In genomic region chr20:45037050-45037449, GRCh38 we compare ENCODE assay signal across 10 cellular contexts.
DNase-seq lines count a peak whose midpoint lies in the region; ATAC-seq and TF ChIP-seq lines count a peak whose summit lies in the region.
"Had no signal": no experiment of that assay in that cellular context is flagged by ENCODE, and none has a peak within 500 bp of the region (broad histone marks: within the 10 kb centered on the region; RNA-seq: fewer than 3 reads in every experiment).

No MANE protein-coding gene starts in this region.

- H3K9me2 ChIP-seq in HCT116 (ENCODE audit: insufficient read depth), result no peaks in the 10 kb centered on the region

- in situ Hi-C loops in ACHN (cut with HindIII; ENCODE audit: low pct_ligation_motif_present, low pct_unique_long_range_greater_than_20kb, low sequenced_read_pairs), result no loop called here

- no peak for TF ChIP-seq POLR2A in HCT116 (IDR thresholded peaks at IDR 0.05; ENCODE audit: borderline replicate concordance, extremely low read depth, insufficient read depth, insufficient read length)

- no peak overlapping the region for H2AFZ ChIP-seq in HCT116 (ENCODE audit: low read depth, low read length, poor library complexity, severe bottlenecking)

- no peaks in the 10 kb centered on the region for H3K9me3 ChIP-seq in HCT116 (ENCODE audit: control insufficient read depth in 1 of 2, insufficient read depth in 1 of 2, low read depth in 1 of 2, low read length in 2 of 2)
- H3K9me3 ChIP-seq in left lung, result no peaks in the 10 kb centered on the region
- H3K9me3 ChIP-seq: prostate gland had no signal

- no peaks in the 10 kb centered on the region for H3K36me3 ChIP-seq in HCT116 (ENCODE audit: control insufficient read depth in 1 of 2, insufficient read depth in 2 of 2, low read length in 2 of 2)
- peaks cover 0 to 2% of the 10 kb centered on the region in 2 donors for H3K36me3 ChIP-seq in left lung
- H3K36me3 ChIP-seq: prostate gland had no signal

- CTCF ChIA-PET in HCT116 (lab: Charles Lee), result interaction anchor here (1.0 kb wide), 1 partner anchor 8 kb away, joined by 3 read pairs; no protein-coding TSS in a partner anchor

- H3K79me2 ChIP-seq in HCT116 (ENCODE audit: insufficient read depth, low read length), result no peaks in the 10 kb centered on the region; the same call in 1 of the 2 replicates

- no peak overlapping the region; the same call in 1 of the 2 replicates for H3K4me2 ChIP-seq in HCT116 (ENCODE audit: low read length)

- POLR2A ChIA-PET in HCT116 (lab: Charles Lee), result no interaction called here

- H3K4me3 ChIP-seq in HCT116 (replicated peaks in 1 of 2; ENCODE audit: low read depth in 1 of 2, low read length in 2 of 2), result no peak overlapping the region
- no peak overlapping the region for H3K4me3 ChIP-seq in left lung
- H3K4me3 ChIP-seq: prostate gland had no signal

- ATAC-seq in HCT116 (no peak), left lung (peak; percentile 57), GM19455 (IDR thresholded peaks at IDR 0.05; ENCODE audit: unreplicated experiment) (no peak)

- RAD21 ChIA-PET in HCT116 (lab: Charles Lee; ENCODE audit: low non-redundant PET in 1 of 2, low total read pairs in 2 of 2, uncharacterized antibody in 2 of 2, unreplicated experiment in 2 of 2), result no interaction called here

- no peak overlapping the region for H3K27ac ChIP-seq in HCT116 (ENCODE audit: low read depth, low read length)
- no peak overlapping the region for H3K27ac ChIP-seq in left lung
- H3K27ac ChIP-seq: prostate gland had no signal

- no peaks in the 10 kb centered on the region for H4K20me1 ChIP-seq in HCT116 (ENCODE audit: insufficient read depth)

- TF ChIP-seq CTCF in HCT116 (IDR thresholded peaks at IDR 0.05 in 2 of 3, conservative IDR thresholded peaks at IDR 0.05 in 1 of 3; ENCODE audit: borderline replicate concordance in 1 of 3, insufficient read depth in 1 of 3, low read depth in 2 of 3, low read length in 2 of 3), result no peak
- TF ChIP-seq CTCF in left lung (IDR thresholded peaks at IDR 0.05), result no peak

- no peaks in the 10 kb centered on the region for H3K27me3 ChIP-seq in HCT116 (ENCODE audit: insufficient read depth, low read length)
- H3K27me3 ChIP-seq in left lung, result no peaks in the 10 kb centered on the region

- TF ChIP-seq RAD21 in HCT116 (IDR thresholded peaks at IDR 0.05; ENCODE audit: low read depth), result no peak

- peaks cover 36 to 37% of the 10 kb centered on the region in 2 experiments for H3K4me1 ChIP-seq in HCT116 (ENCODE audit: control insufficient read depth in 1 of 2, insufficient read depth in 2 of 2, low read length in 2 of 2)
- peaks cover 0 to 58% of the 10 kb centered on the region in 2 donors for H3K4me1 ChIP-seq in left lung
- H3K4me1 ChIP-seq: prostate gland had no signal

- no TSS peak for BruUV-seq in HCT116 (replicated peaks; lab: Mats Ljungman, UMichigan)

- H3K9ac ChIP-seq in HCT116 (ENCODE audit: low read length), result no peak overlapping the region

- peak; percentile 35 for DNase-seq in ACHN
- DNase-seq in HCT116 (ENCODE audit: low read depth, low spot score), result no peak
- peak; percentile 53 for DNase-seq in amniotic epithelial cell (ENCODE audit: low read depth)
- DNase-seq in left lung, result no peak
- DNase-seq in COLO668 (lab: John Stamatoyannopoulos, UW; ENCODE audit: unreplicated experiment), result no peak
- no peak for DNase-seq in GM03348 (ENCODE audit: low spot score)
- no peak for DNase-seq in GM19238 (ENCODE audit: insufficient read length, low spot score)
- DNase-seq: DMS79 treated with DMSO at 0.1 percent for 48 hours had no signal

- intact Hi-C loops in HCT116 (cut with micrococcal nuclease), result no loop called here
- intact Hi-C loops in left lung (cut with DNase I), result no loop called here

TF ChIP-seq in HCT116, 20 proteins besides CTCF, POLR2A, EP300 and RAD21:
- TF ChIP-seq SIN3A (IDR thresholded peaks at IDR 0.05; ENCODE audit: low read depth), result no peak
- 0 out of 2 replicates have a peak, but pooled peaks have one; percentile 29 for TF ChIP-seq POLR2AphosphoS5 (IDR thresholded peaks at IDR 0.05; ENCODE audit: low read depth, low read length)
- peak; percentile 34; the same call in 1 of the 2 replicates for TF ChIP-seq JUND (IDR thresholded peaks at IDR 0.05)
- 0 out of 2 replicates have a peak, but pooled peaks have one; percentile 22 for TF ChIP-seq FOSL1 (IDR thresholded peaks at IDR 0.05; ENCODE audit: low read depth)
- TF ChIP-seq SP1 (IDR thresholded peaks at IDR 0.05; ENCODE audit: low read depth), result 0 out of 2 replicates have a peak, but pooled peaks have one; percentile 19
TF ChIP-seq in HCT116: peak in this region for 4.

Comparison
In these comparisons a context has a peak if more than half of its experiments do, and no peak if none do; other contexts are left out.
1. DNase-seq: peak in ACHN (single experiment) and amniotic epithelial cell (single experiment); none in HCT116 (single experiment), left lung (0 of 2), COLO668 (single experiment), GM03348 (single experiment) and GM19238 (single experiment).